In the genomic region with DNA sequence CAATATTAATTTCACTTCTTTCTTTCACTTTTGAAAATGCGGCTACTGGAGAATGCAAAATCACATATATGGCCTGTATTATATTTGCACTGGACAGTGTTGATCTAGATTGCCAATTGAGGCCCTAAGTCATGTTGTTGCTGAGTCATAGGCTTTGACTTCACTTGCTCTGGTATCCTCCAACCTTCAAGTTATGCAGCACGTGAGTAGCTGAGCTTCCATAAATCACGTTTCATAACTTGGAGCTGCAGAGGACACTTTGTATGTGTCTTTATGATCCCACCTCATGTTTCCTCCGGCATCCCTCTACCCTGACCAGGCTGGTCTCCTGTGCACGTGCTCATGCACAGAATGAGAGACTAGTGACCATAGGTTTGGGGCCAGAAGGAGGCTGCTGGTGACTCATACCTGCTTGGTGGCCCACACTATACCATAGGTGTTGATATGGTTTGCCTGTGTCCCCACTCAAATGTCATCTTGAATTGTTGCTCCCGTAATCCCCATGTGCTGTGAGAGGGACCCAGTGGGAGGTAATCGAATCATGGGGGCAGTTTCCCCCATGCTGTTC, we compare ENCODE assay signal across 24 cellular contexts.
"Had no signal": no experiment of that assay in that cellular context is flagged by ENCODE, and none has a peak within 500 bp of the region (broad histone marks: within the 10 kb centered on the region; RNA-seq: fewer than 3 reads in every experiment).

No MANE protein-coding gene starts in this region.

- H3K36me3 ChIP-seq: brain microvascular endothelial cell, colonic mucosa, esophagus squamous epithelium, heart right ventricle, pancreas had no signal

- H3K9me3 ChIP-seq: colonic mucosa, esophagus squamous epithelium, heart right ventricle, pancreas had no signal

- H3K4me1 ChIP-seq: colonic mucosa, pancreas had no signal

- H3K9me3 Mint-ChIP-seq: activated B cell treated with CpG ODN at 0.5 μM for 24 hours; activated naive CD8-positive, alpha-beta T cell treated with anti-CD3 and anti-CD28 coated beads, Interleukin-2, amount 50 U/mL, for 24 hours; activated T-cell treated with anti-CD3 and anti-CD28 coated beads, Interleukin-2, amount 50 U/mL, for 72 hours; memory B cell; nephron; T-helper 1 cell treated with Interleukin-12 subunit alpha and Interleukin-12 subunit beta and Interleukin-4 antibody, amounts not matched to agents 30 μg/mL and 1 μg/mL, for 36 hours had no signal

- H3K4me3 Mint-ChIP-seq: activated B cell treated with CpG ODN at 0.5 μM for 24 hours; activated naive CD8-positive, alpha-beta T cell treated with anti-CD3 and anti-CD28 coated beads, Interleukin-2, amount 50 U/mL, for 24 hours; activated T-cell treated with anti-CD3 and anti-CD28 coated beads, Interleukin-2, amount 50 U/mL, for 72 hours; memory B cell; nephron; T-helper 1 cell treated with Interleukin-12 subunit alpha and Interleukin-12 subunit beta and Interleukin-4 antibody, amounts not matched to agents 30 μg/mL and 1 μg/mL, for 36 hours had no signal

- H3K36me3 Mint-ChIP-seq: memory B cell had no signal

- H3K27me3 ChIP-seq: brain microvascular endothelial cell, colonic mucosa, esophagus squamous epithelium, heart right ventricle, pancreas had no signal

- H3K4me1 Mint-ChIP-seq: activated B cell treated with CpG ODN at 0.5 μM for 24 hours; activated naive CD8-positive, alpha-beta T cell treated with anti-CD3 and anti-CD28 coated beads, Interleukin-2, amount 50 U/mL, for 24 hours; memory B cell had no signal

- H3K27ac ChIP-seq: brain microvascular endothelial cell, colonic mucosa, esophagus squamous epithelium, heart right ventricle, pancreas had no signal

- DNase-seq: activated B cell treated with CpG ODN at 0.5 μM for 24 hours; activated CD4-positive, alpha-beta T cell treated with anti-CD3 and anti-CD28 coated beads for 4 hours; activated CD4-positive, alpha-beta T cell treated with anti-CD3 and anti-CD28 coated beads, Interleukin-2, amount 50 U/mL, for 48 hours; activated effector memory CD4-positive, alpha-beta T cell treated with anti-CD3 and anti-CD28 coated beads, Interleukin-2, amount 50 U/mL, for 16 hours; activated naive CD4-positive, alpha-beta T cell treated with anti-CD3 and anti-CD28 coated beads, Interleukin-2, amount 50 U/mL, for 16 hours; activated naive CD8-positive, alpha-beta T cell treated with anti-CD3 and anti-CD28 coated beads, Interleukin-2, amount 50 U/mL, for 24 hours; activated T-cell treated with anti-CD3 and anti-CD28 coated beads, Interleukin-2, amount 50 U/mL, for 72 hours; aorta; brain microvascular endothelial cell; caudate nucleus; colonic mucosa; esophagus squamous epithelium; heart right ventricle; left colon; pancreas; right cardiac atrium; stimulated activated CD4-positive, alpha-beta T cell treated with anti-CD3 and anti-CD28 coated beads, Interleukin-12 subunit alpha, Interleukin-12 subunit beta, amount 100 ng/mL, for 4 hours; stimulated activated CD4-positive, alpha-beta T cell treated with anti-CD3 and anti-CD28 coated beads, Interleukin-4, amount 100 ng/mL, for 4 hours; stimulated activated naive CD8-positive, alpha-beta T cell treated with anti-CD3 and anti-CD28 coated beads, Interleukin-15, Interleukin-2, amounts not matched to agents 100 U/mL and 50 U/mL, for 24 hours; T1000 had no signal

- FAIRE-seq: keratinocyte, pancreas had no signal

- H3K27ac Mint-ChIP-seq: activated B cell treated with CpG ODN at 0.5 μM for 24 hours; activated naive CD8-positive, alpha-beta T cell treated with anti-CD3 and anti-CD28 coated beads, Interleukin-2, amount 50 U/mL, for 24 hours; activated T-cell treated with anti-CD3 and anti-CD28 coated beads, Interleukin-2, amount 50 U/mL, for 72 hours; memory B cell; T-helper 1 cell treated with Interleukin-12 subunit alpha and Interleukin-12 subunit beta and Interleukin-4 antibody, amounts not matched to agents 30 μg/mL and 1 μg/mL, for 36 hours had no signal

- H3K4me3 ChIP-seq: colonic mucosa, esophagus squamous epithelium, heart right ventricle, pancreas had no signal
